In the genomic region with DNA sequence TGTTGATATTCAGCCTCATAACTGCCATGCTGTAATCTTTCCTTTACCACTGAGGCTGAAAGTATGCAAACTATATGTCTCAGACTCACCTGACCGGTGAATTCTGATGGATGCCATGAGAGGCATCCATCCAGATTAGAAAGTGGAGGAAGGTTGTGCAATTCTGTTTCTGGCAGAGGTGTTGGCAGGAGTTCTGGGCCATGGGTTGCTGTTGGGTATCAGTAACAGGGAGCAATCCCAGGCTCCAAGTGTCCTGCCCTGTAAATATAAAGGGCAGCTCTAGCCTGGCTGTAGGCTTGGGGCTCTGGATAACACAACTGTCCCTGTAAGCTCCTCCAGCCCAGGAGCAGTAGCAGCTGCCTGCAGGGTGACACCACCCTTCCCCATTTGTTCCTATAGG, we compare ENCODE assay signal across 14 cellular contexts.
"Had no signal": no experiment of that assay in that cellular context is flagged by ENCODE, and none has a peak within 500 bp of the region (broad histone marks: within the 10 kb centered on the region; RNA-seq: fewer than 3 reads in every experiment).

No MANE protein-coding gene starts in this region.

- H3K9me3 ChIP-seq: ascending aorta had no signal

- ATAC-seq: activated CD8-positive, alpha-beta T cell treated with anti-CD3 and anti-CD28 coated beads, Interleukin-2, amount 10 ng/mL, durations not matched to agents 7 days and 5 days; activated T-cell treated with anti-CD3 and anti-CD28 coated beads, Interleukin-2, amount 50 U/mL, for 4 hours; esophagus mucosa had no signal

- H3K27ac ChIP-seq: ascending aorta had no signal

- DNase-seq: activated B cell treated with CpG ODN at 0.5 μM for 24 hours; activated CD4-positive, alpha-beta T cell treated with anti-CD3 and anti-CD28 coated beads, Interleukin-2, amount 10 ng/mL, durations not matched to agents 24 days and 14 days; activated CD8-positive, alpha-beta T cell treated with anti-CD3 and anti-CD28 coated beads, Interleukin-2, amount 10 ng/mL, durations not matched to agents 7 days and 5 days; activated naive CD4-positive, alpha-beta T cell treated with anti-CD3 and anti-CD28 coated beads, Interleukin-2, amount 10 ng/mL, durations not matched to agents 7 days and 5 days; activated T-cell treated with anti-CD3 and anti-CD28 coated beads, Interleukin-2, amount 50 U/mL, for 4 hours; effector CD4-positive, alpha-beta T cell; mammary epithelial cell; occipital lobe; posterior cingulate gyrus; stimulated activated naive CD4-positive, alpha-beta T cell; T-helper 1 cell; T-helper 9 cell had no signal

- H3K4me3 ChIP-seq: ascending aorta had no signal

- H3K27me3 ChIP-seq: ascending aorta had no signal

- H3K36me3 ChIP-seq: ascending aorta had no signal
